In genomic region chr13:32035701-32036100, GRCh38 we compare ENCODE assay signal across 1 cellular context.
TF ChIP-seq lines count a peak whose summit lies in the region.

No MANE protein-coding gene starts in this region.

TF ChIP-seq in HepG2, 621 proteins besides CTCF, POLR2A, EP300 and RAD21:
- TF ChIP-seq NPAS2 (CRISPR knock-in tag; IDR thresholded peaks at IDR 0.05; ENCODE audit: borderline replicate concordance) (no peak), GATAD2A (CRISPR knock-in tag; IDR thresholded peaks at IDR 0.05) (peak; percentile 32; the same call in 1 of the 2 replicates), MAF1 (CRISPR knock-in tag; IDR thresholded peaks at IDR 0.05; ENCODE audit: borderline replicate concordance) (no peak), AKAP8 (CRISPR knock-in tag; IDR thresholded peaks at IDR 0.05) (no peak), ZNF180 (CRISPR knock-in tag; IDR thresholded peaks at IDR 0.05; ENCODE audit: borderline replicate concordance, low read depth) (no peak), CEBPB (IDR thresholded peaks at IDR 0.05; ENCODE audit: borderline replicate concordance, low read depth, low read length) (peak; percentile 84), CEBPG (CRISPR knock-in tag; IDR thresholded peaks at IDR 0.05) (peak; percentile 47; the same call in 1 of the 2 replicates), ATF4 (CRISPR knock-in tag; IDR thresholded peaks at IDR 0.05) (peak in 1 of 2 experiments; percentile 38; a peak in 1 of 4 replicates), NR2F2 (IDR thresholded peaks at IDR 0.05; ENCODE audit: borderline replicate concordance, low read depth) (no peak), PTBP1 (IDR thresholded peaks at IDR 0.05; ENCODE audit: low read depth, low read length, poor library complexity, severe bottlenecking) (no peak), HDAC6 (IDR thresholded peaks at IDR 0.05; ENCODE audit: low read depth, low read length) (no peak)
